Comparison of ENCODE assay signal across 15 cellular contexts in the genomic region with DNA sequence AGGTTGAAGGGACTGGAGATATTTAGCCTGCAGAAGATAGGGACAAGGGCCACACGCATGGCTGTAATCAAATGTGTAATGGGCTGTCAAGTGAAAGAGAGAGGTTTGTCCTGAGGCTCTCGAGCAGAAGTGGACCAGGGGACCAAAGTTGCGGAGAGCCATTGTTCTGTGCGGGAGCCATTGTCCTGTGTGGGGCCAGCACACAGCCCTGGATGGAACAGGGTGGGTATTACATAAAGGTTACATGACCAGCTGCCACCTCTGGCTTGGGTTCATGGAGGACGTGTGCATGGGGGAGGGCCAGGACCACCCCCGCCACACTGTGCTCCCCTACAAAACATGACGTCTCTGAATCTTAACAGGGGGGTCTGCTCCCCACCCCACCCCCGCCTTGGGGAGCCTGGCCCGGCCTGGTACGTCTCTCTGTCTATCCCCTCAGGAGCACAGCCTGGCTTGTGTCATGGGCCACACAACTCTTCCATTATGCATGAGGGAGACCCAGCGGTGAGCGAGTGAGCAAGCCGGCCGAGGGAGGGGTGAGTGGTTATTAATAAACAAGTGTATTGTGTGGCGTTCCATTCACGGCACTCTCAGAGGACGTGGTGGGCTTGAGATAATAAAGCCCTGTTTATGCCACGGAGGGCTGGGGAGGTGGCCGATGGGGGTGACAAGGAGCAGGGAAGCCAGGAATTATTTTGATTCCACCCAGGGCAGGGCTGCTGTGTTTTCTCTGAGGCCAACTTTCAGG. TPM values are rescaled to one million over a fixed set of nuclear protein-coding genes. Genes with fewer than 3 reads are reported as not detected.
DNase-seq lines count a peak whose midpoint lies in the region; ATAC-seq and TF ChIP-seq lines count a peak whose summit lies in the region.
"Had no signal": no experiment of that assay in that cellular context is flagged by ENCODE, and none has a peak within 500 bp of the region (broad histone marks: within the 10 kb centered on the region; RNA-seq: fewer than 3 reads in every experiment).

A gene (plus strand): TSS at position 698 of the 748 bp plus-strand sequence. CDS start 73,454 bp downstream, outside the sequence.

- H4K20me1 ChIP-seq in GM23248 (ENCODE audit: insufficient read depth) = peaks cover 28% of the 10 kb centered on the region; the same call in 1 of the 2 replicates

- no peak within 1 kb of the TSS for H2AFZ ChIP-seq in GM23248

- no peak for TF ChIP-seq CTCF in gastrocnemius medialis (IDR thresholded peaks at IDR 0.05 in 4 of 5, conservative IDR thresholded peaks at IDR 0.05 in 1 of 5)

- H3K36me3 ChIP-seq in GM23248 (ENCODE audit: low read depth) (no peaks in the 10 kb centered on the region), gastrocnemius medialis (no peaks in the 10 kb centered on the region)

- DNase-seq in GM23248 (no peak), ecto neural progenitor cell (ENCODE audit: low spot score) (peak; percentile 37), left kidney (ENCODE audit: low read depth, low spot score) (peak; percentile 23), gastrocnemius medialis (no peak), activated gamma-delta T cell treated with Interleukin-2 at 50 U/mL for 16 hours (no peak)
- DNase-seq in activated effector memory CD4-positive, alpha-beta T cell treated with Interleukin-2 at 50 U/mL for 16 hours = no peak
- DNase-seq: NCI-H1930; NK-92 treated with Interleukin-12 subunit alpha and Interleukin-12 subunit beta, amount 100 ng/mL, for 24 hours; SK-N-SH had no signal

- H3K36me3 Mint-ChIP-seq in activated T-helper 17 cell treated with anti-CD3 and anti-CD28 coated beads, Interleukin-2, amount 50 U/mL, for 72 hours (ENCODE audit: low read depth) = no peaks in the 10 kb centered on the region
- H3K36me3 Mint-ChIP-seq: memory B cell had no signal

- TF ChIP-seq POLR2A in gastrocnemius medialis (IDR thresholded peaks at IDR 0.05) = no peak

- no peaks in the 10 kb centered on the region for H3K9me2 ChIP-seq in GM23248 (ENCODE audit: insufficient read depth)
- H3K9me2 ChIP-seq: SK-N-SH had no signal

- intact Hi-C loops in gastrocnemius medialis (cut with DNase I; ENCODE audit: low total_unique reads) = no loop called here

- peaks cover 21% of the 10 kb centered on the region for H3K27me3 Mint-ChIP-seq in activated T-helper 17 cell treated with anti-CD3 and anti-CD28 coated beads, Interleukin-2, amount 50 U/mL, for 72 hours

- H3K27ac ChIP-seq in GM23248 = peak within 1 kb of the TSS; percentile 74
- peak within 1 kb of the TSS; percentile 13 to 22 (median 19) for H3K27ac ChIP-seq in gastrocnemius medialis

- H3K9me3 Mint-ChIP-seq in activated T-helper 17 cell treated with anti-CD3 and anti-CD28 coated beads, Interleukin-2, amount 50 U/mL, for 72 hours = no peaks in the 10 kb centered on the region
- H3K9me3 Mint-ChIP-seq: activated T-helper 2 cell treated with anti-CD3 and anti-CD28 coated beads, Interferon-gamma antibody, Interleukin-2, Interleukin-4, amounts not matched to agents 10 μg/mL and 5 μg/mL and 100 μg/mL, durations not matched to agents 14 hours and 24 hours and 36 hours; memory B cell had no signal

- H3K4me3 Mint-ChIP-seq in activated T-helper 17 cell treated with anti-CD3 and anti-CD28 coated beads, Interleukin-2, amount 50 U/mL, for 72 hours = no peak within 1 kb of the TSS
- H3K4me3 Mint-ChIP-seq: memory B cell had no signal

- 87 to 90% methylated on average over 19 of the region's 19 CpGs for WGBS in GM23248 (ENCODE audit: low coverage in 1 of 2, low lambda C conversion rate in 2 of 2, missing lambda C conversion rate in 2 of 2), 2 experiments

- H3K9me3 ChIP-seq in GM23248 (ENCODE audit: low read depth) (no peaks in the 10 kb centered on the region), gastrocnemius medialis (no peaks in the 10 kb centered on the region)
- H3K9me3 ChIP-seq: SK-N-SH had no signal

- no peak within 1 kb of the TSS for H3K27ac Mint-ChIP-seq in activated T-helper 17 cell treated with anti-CD3 and anti-CD28 coated beads, Interleukin-2, amount 50 U/mL, for 72 hours
- H3K27ac Mint-ChIP-seq: activated T-helper 2 cell treated with anti-CD3 and anti-CD28 coated beads, Interferon-gamma antibody, Interleukin-2, Interleukin-4, amounts not matched to agents 10 μg/mL and 5 μg/mL and 100 μg/mL, durations not matched to agents 14 hours and 24 hours and 36 hours; memory B cell had no signal

- ATAC-seq in gastrocnemius medialis (no peak), HG02852 (IDR thresholded peaks at IDR 0.05; ENCODE audit: unreplicated experiment) (no peak)
- no peak for ATAC-seq in activated T-helper 17 cell treated with anti-CD3 and anti-CD28 coated beads, Interleukin-2, amount 50 U/mL, for 72 hours (replicated peaks)
- ATAC-seq: GM12878, K562 had no signal

- peaks cover 96% of the 10 kb centered on the region for H3K79me2 ChIP-seq in GM23248 (ENCODE audit: insufficient read depth)

- peaks cover 23% of the 10 kb centered on the region for H3F3A ChIP-seq in GM23248 (ENCODE audit: insufficient read depth)

- H3K4me3 ChIP-seq in GM23248 (no peak within 1 kb of the TSS), gastrocnemius medialis (no peak within 1 kb of the TSS)
- H3K4me3 ChIP-seq: GM12878, K562 had no signal

- H3K4me1 Mint-ChIP-seq in activated T-helper 17 cell treated with anti-CD3 and anti-CD28 coated beads, Interleukin-2, amount 50 U/mL, for 72 hours = no peaks in the 10 kb centered on the region
- H3K4me1 Mint-ChIP-seq: memory B cell had no signal

- peak within 1 kb of the TSS; percentile 44 for H3K4me2 ChIP-seq in GM23248 (ENCODE audit: unreplicated experiment)
- H3K4me2 ChIP-seq: SK-N-SH had no signal

- in situ Hi-C loops in GM23248 (cut with MboI) (no loop called here), gastrocnemius medialis (cut with MboI; ENCODE audit: low sequenced_read_pairs in 4 of 4) (no loop called here)

- H3K4me1 ChIP-seq in GM23248 (ENCODE audit: insufficient read depth) = peaks cover 24% of the 10 kb centered on the region
- peaks cover 0 to 17% of the 10 kb centered on the region in 2 donors for H3K4me1 ChIP-seq in gastrocnemius medialis

- no peak within 1 kb of the TSS for H3K9ac ChIP-seq in GM23248
- H3K9ac ChIP-seq: SK-N-SH had no signal

- H3K27me3 ChIP-seq in GM23248 (replicated peaks; ENCODE audit: insufficient read depth) (no peaks in the 10 kb centered on the region), gastrocnemius medialis (no peaks in the 10 kb centered on the region)

RNA-seq across cellular contexts. Expression of the gene that starts here (rescaled TPM):
- total RNA-seq in GM23248 (2014; rRNA removed; shearing (Covaris generic)) = 54.7 and 55.4 TPM in 2 replicates
- 44.5 and 46.3 TPM in 2 replicates for polyA plus RNA-seq in GM23248 (2016; fragmentation: Nextera tagmentation; extraction: Ambion mirVana)
- total RNA-seq in gastrocnemius medialis = 1 to 10 TPM in 3 of 4 donors, under 1 TPM in 1; 0.75 to 4.7 (median 2.4) TPM
- total RNA-seq in activated T-helper 17 cell treated with anti-CD3 and anti-CD28 coated beads, Interleukin-2, amount 50 U/mL, for 72 hours = under 1 TPM; 0.21 to 0.65 TPM

Comparison
In these comparisons a context has a peak if more than half of its experiments do, and no peak if none do; other contexts are left out.
1. DNase-seq: peak in ecto neural progenitor cell (single experiment) and left kidney (single experiment); none in GM23248 (single experiment), gastrocnemius medialis (0 of 2), activated gamma-delta T cell treated with Interleukin-2 at 50 U/mL for 16 hours (single experiment) and activated effector memory CD4-positive, alpha-beta T cell treated with Interleukin-2 at 50 U/mL for 16 hours (single experiment).